In genomic region chr11:44831605-44832394, GRCh38 we compare ENCODE assay signal across 17 cellular contexts.
"Had no signal": no experiment of that assay in that cellular context is flagged by ENCODE, and none has a peak within 500 bp of the region (broad histone marks: within the 10 kb centered on the region; RNA-seq: fewer than 3 reads in every experiment).

No MANE protein-coding gene starts in this region.

- H3K27ac ChIP-seq: pancreas, transverse colon had no signal

- H3K9me3 ChIP-seq: pancreas, transverse colon had no signal

- H3K4me3 ChIP-seq: pancreas, transverse colon had no signal

- DNase-seq: activated CD4-positive, alpha-beta memory T cell treated with anti-CD3 and anti-CD28 coated beads, Interleukin-2, amount 10 ng/mL, durations not matched to agents 7 days and 5 days; activated CD4-positive, alpha-beta T cell treated with anti-CD3 and anti-CD28 coated beads for 4 hours; activated gamma-delta T cell treated with Interleukin-2 at 50 U/mL for 16 hours; activated T-cell treated with anti-CD3 and anti-CD28 coated beads, Interleukin-2, amount 50 U/mL, for 24 hours; amniotic stem cell; foreskin fibroblast; glutamatergic neuron; kidney glomerular epithelial cell; left ventricle myocardium superior; pancreas; stimulated activated CD4-positive, alpha-beta T cell treated with anti-CD3 and anti-CD28 coated beads, Interleukin-2, amount 100 ng/mL, for 48 hours; stimulated activated naive CD4-positive, alpha-beta T cell; substantia nigra; T-helper 2 cell; transverse colon had no signal

- H3K4me1 ChIP-seq: pancreas had no signal

- H3K27me3 ChIP-seq: pancreas had no signal

- H3K36me3 ChIP-seq: pancreas, transverse colon had no signal

- ATAC-seq: esophagus mucosa, left ventricle myocardium superior, pancreas, WTC11 had no signal
